Comparison of ENCODE assay signal across 23 cellular contexts in genomic region chr5:126673477-126673876, GRCh38.
"Had no signal": no experiment of that assay in that cellular context is flagged by ENCODE, and none has a peak within 500 bp of the region (broad histone marks: within the 10 kb centered on the region; RNA-seq: fewer than 3 reads in every experiment).

No MANE protein-coding gene starts in this region.

- H3K4me3 ChIP-seq: coronary artery, heart left ventricle, left ventricle myocardium inferior, lower lobe of right lung, right atrium auricular region, stomach, thoracic aorta had no signal

- H3K36me3 ChIP-seq: heart left ventricle, left ventricle myocardium inferior, lower lobe of right lung, neutrophil, right atrium auricular region, stomach, thoracic aorta had no signal

- H3K27me3 Mint-ChIP-seq: memory B cell; naive thymus-derived CD4-positive, alpha-beta T cell had no signal

- H3K9me3 ChIP-seq: lower lobe of right lung, neutrophil, thoracic aorta had no signal

- FAIRE-seq: frontal cortex, keratinocyte, small intestine had no signal

- H3K27ac Mint-ChIP-seq: immature natural killer cell; memory B cell; naive thymus-derived CD4-positive, alpha-beta T cell; nephron progenitor cell had no signal

- H3K9me3 Mint-ChIP-seq: nephron progenitor cell had no signal

- H3K27ac ChIP-seq: coronary artery, heart left ventricle, left ventricle myocardium inferior, lower lobe of right lung, neutrophil, right atrium auricular region, stomach, thoracic aorta had no signal

- H3K4me1 ChIP-seq: left ventricle myocardium inferior, lower lobe of right lung, right atrium auricular region, stomach had no signal

- H3K27me3 ChIP-seq: heart left ventricle, neutrophil, right atrium auricular region, stomach had no signal

- DNase-seq: effector CD4-positive, alpha-beta T cell; heart left ventricle; hypothalamus; immature natural killer cell; left ventricle myocardium inferior; lower lobe of right lung; midbrain; naive thymus-derived CD4-positive, alpha-beta T cell; nephron progenitor cell; posterior cingulate gyrus; stimulated activated CD4-positive, alpha-beta T cell treated with anti-CD3 and anti-CD28 coated beads, Interleukin-12 subunit alpha, Interleukin-12 subunit beta, amount 100 ng/mL, for 4 hours; stimulated activated naive CD4-positive, alpha-beta T cell; stomach; substantia nigra; trophoblast cell had no signal

- H3K4me3 Mint-ChIP-seq: immature natural killer cell; memory B cell; naive thymus-derived CD4-positive, alpha-beta T cell; nephron progenitor cell had no signal
